In the genomic region with DNA sequence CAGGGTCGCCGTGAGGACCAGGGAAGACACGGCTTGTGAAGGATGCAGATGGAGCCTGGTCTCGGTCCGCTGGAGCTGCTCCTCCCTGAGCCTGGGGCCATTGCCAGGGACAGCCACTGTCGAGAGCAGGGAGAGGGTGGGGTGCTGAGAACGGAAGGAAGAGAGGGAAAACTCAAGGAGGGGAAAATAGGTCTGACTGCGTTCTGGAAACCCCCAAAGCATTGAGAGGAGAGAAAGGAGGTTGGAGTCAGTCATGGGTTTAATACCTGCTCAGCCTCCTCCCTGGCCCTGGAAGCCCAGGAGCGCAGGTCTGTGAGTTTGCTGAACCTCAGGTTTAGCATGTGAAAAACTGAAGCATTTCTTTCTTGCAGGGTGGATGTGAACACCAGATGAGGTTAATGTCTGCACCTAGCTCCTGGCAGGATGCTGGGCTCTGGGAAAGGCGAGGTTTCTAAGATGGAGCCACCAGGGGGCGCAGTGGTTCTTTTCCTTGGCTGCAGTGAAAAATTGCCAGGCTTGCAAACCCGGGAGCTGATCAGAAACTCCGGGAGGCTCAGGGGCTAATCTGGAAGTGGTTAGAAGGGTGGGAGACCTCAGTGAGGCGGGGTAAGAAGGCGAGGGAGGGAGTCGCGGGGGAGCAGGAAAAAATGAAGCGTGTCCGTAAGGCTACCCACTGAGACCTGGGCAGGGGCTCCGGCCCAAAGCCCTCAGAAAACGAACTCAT, we compare ENCODE assay signal across 8 cellular contexts. TPM values are rescaled to one million over a fixed set of nuclear protein-coding genes. Genes with fewer than 3 reads are reported as not detected.
A peak's percentile ranks its signal among the peaks of the same experiment; 100 is the strongest.
DNase-seq lines count a peak whose midpoint lies in the region; ATAC-seq and TF ChIP-seq lines count a peak whose summit lies in the region.

No MANE protein-coding gene starts in this region.

- intact Hi-C loops in breast epithelium (cut with DNase I; ENCODE audit: low total_unique reads): no loop called here

- TF ChIP-seq CTCF in WERI-Rb-1 (IDR thresholded peaks at IDR 0.05; ENCODE audit: low read depth, low read length) (peak; percentile 73), breast epithelium (IDR thresholded peaks at IDR 0.05) (peak; percentile 45 to 79 (median 58))

- DNase-seq in NCI-H524 (lab: John Stamatoyannopoulos, UW) (peak; percentile 56 to 60), NCI-H524 treated with DMSO at 0.1 percent for 48 hours (lab: John Stamatoyannopoulos, UW) (no peak), NCI-H2171 (lab: John Stamatoyannopoulos, UW) (peak; percentile 63), WERI-Rb-1 (peak; percentile 82), breast epithelium (ENCODE audit: low spot score in 2 of 2) (peak in 1 of 2 donors; percentile 80), iris pigment epithelial cell (ENCODE audit: low read depth) (peak; percentile 64)
- DNase-seq in stimulated activated CD4-positive, alpha-beta T cell treated with anti-CD3 and anti-CD28 coated beads, Interleukin-1b, Interleukin-23, amount 100 ng/mL, for 1 hour (ENCODE audit: low read depth in 2 of 2): peak; percentile 44 to 67

- H3K4me1 ChIP-seq in breast epithelium: no peaks in the 10 kb centered on the region

- H3K4me3 ChIP-seq in WERI-Rb-1 (ENCODE audit: low read depth, low read length) (no peak overlapping the region), breast epithelium (no peak overlapping the region)

- H3K36me3 ChIP-seq in WERI-Rb-1 (no peaks in the 10 kb centered on the region), breast epithelium (no peaks in the 10 kb centered on the region)

- no peak overlapping the region for H3K27ac ChIP-seq in WERI-Rb-1
- H3K27ac ChIP-seq in breast epithelium: no peak overlapping the region

- H3K27me3 ChIP-seq in WERI-Rb-1 (ENCODE audit: insufficient read depth, low read depth, severe bottlenecking): no peaks in the 10 kb centered on the region
- H3K27me3 ChIP-seq in breast epithelium: no peaks in the 10 kb centered on the region

- TF ChIP-seq POLR2A in breast epithelium (IDR thresholded peaks at IDR 0.05): no peak

- ATAC-seq in GM18858 (IDR thresholded peaks at IDR 0.05; ENCODE audit: unreplicated experiment): no peak

- H3K9me3 ChIP-seq in WERI-Rb-1 (ENCODE audit: severe bottlenecking) (no peaks in the 10 kb centered on the region), breast epithelium (no peaks in the 10 kb centered on the region)

RNA-seq across cellular contexts. Expression of gene RNF149, which starts 33.6 kb away (rescaled TPM):
- total RNA-seq in breast epithelium: 100 to 1,000 TPM in 1 of 3 donors, 10 to 100 TPM in 2; 65.6 to 101 (median 75.4) TPM

RNA-seq across cellular contexts. Expression of gene CREG2, which starts 45.2 kb away (rescaled TPM):
- total RNA-seq in breast epithelium: under 1 TPM in 1 of 3 donors, not detected in 2; under 0.01 TPM
